Comparison of ENCODE assay signal across 8 cellular contexts in genomic region chr1:3772027-3772714, GRCh38. TPM values are rescaled to one million over a fixed set of nuclear protein-coding genes. Genes with fewer than 3 reads are reported as not detected.
A peak's percentile ranks its signal among the peaks of the same experiment; 100 is the strongest.
DNase-seq lines count a peak whose midpoint lies in the region; ATAC-seq, FAIRE-seq and TF ChIP-seq lines count a peak whose summit lies in the region.

No MANE protein-coding gene starts in this region.

- H3K4me3 ChIP-seq in GM12865 (ENCODE audit: low read depth, low read length), result peak overlapping the region; percentile 64
- peak overlapping the region; percentile 29 for H3K4me3 ChIP-seq in lower leg skin (ENCODE audit: low read depth, poor library complexity, severe bottlenecking)

- TF ChIP-seq CTCF in GM12865 (IDR thresholded peaks at IDR 0.05; ENCODE audit: insufficient read depth, low read depth, low read length, missing control alignments) (no peak), lower leg skin (IDR thresholded peaks at IDR 0.05) (no peak)

- intact Hi-C loops in lower leg skin (cut with DNase I; ENCODE audit: low total_unique reads), result no loop called here

- WGBS in lower leg skin, 2 donors, result 1 to 2% methylated on average over 23 to 35 of the region's 61 CpGs

- peak; percentile 92 for DNase-seq in GM12865 (ENCODE audit: low read depth)
- peak; percentile 68 for DNase-seq in NCI-H226
- DNase-seq in activated CD4-positive, alpha-beta T cell treated with anti-CD3 and anti-CD28 coated beads, Interleukin-2, amount 50 U/mL, for 1 hour, result peak; percentile 85
- peak; percentile 72 for DNase-seq in dermis blood vessel endothelial cell
- peak; percentile 81 to 98 for DNase-seq in lower leg skin (ENCODE audit: low spot score in 2 of 2)
- DNase-seq in stimulated activated CD4-positive, alpha-beta T cell treated with anti-CD3 and anti-CD28 coated beads, TNF-alpha, amount 100 ng/mL, for 24 hours (ENCODE audit: low read depth in 3 of 3), result peak; percentile 75 to 91 (median 77)
- no peak for DNase-seq in H54 (ENCODE audit: insufficient read length, low spot score)

- FAIRE-seq in H54 (lab: Jason Lieb, UNC), result no peak

- ATAC-seq in HG02763 (IDR thresholded peaks at IDR 0.05; ENCODE audit: unreplicated experiment), result peak; percentile 49

- TF ChIP-seq POLR2A in lower leg skin (IDR thresholded peaks at IDR 0.05) (no peak), H54 (IDR thresholded peaks at IDR 0.05; ENCODE audit: low read depth, low read length) (no peak)

RNA-seq across cellular contexts. Expression of gene SMIM1, which starts 0.4 kb away (rescaled TPM):
- total RNA-seq in dermis blood vessel endothelial cell (0.56 and 1.5 TPM in 2 replicates), lower leg skin (1 to 10 TPM; 1.6 to 8.7 (median 3.6) TPM)

RNA-seq across cellular contexts. Expression of gene CCDC27, which starts 19.9 kb away (rescaled TPM):
- total RNA-seq in dermis blood vessel endothelial cell, result not detected in 2 replicates
- total RNA-seq in lower leg skin, result not detected

RNA-seq across cellular contexts. Expression of gene LRRC47, which starts 24.1 kb away (rescaled TPM):
- 42.2 and 50.9 TPM in 2 replicates for total RNA-seq in dermis blood vessel endothelial cell
- total RNA-seq in lower leg skin, result 10 to 100 TPM; 43.6 to 55.3 (median 49.7) TPM
